22 cellular contexts compared by ENCODE assay signal in genomic region chr12:97561321-97562230, GRCh38.
DNase-seq lines count a peak whose midpoint lies in the region; ATAC-seq and TF ChIP-seq lines count a peak whose summit lies in the region.
"Had no signal": no experiment of that assay in that cellular context is flagged by ENCODE, and none has a peak within 500 bp of the region (broad histone marks: within the 10 kb centered on the region; RNA-seq: fewer than 3 reads in every experiment).

No MANE protein-coding gene starts in this region.

- no peak overlapping the region for H3K4me3 ChIP-seq in BLaER1 treated with 17β-estradiol and CSF1 and Interleukin-3, amounts not matched to agents 10 nM and 100 nM
- H3K4me3 ChIP-seq: adrenal gland, lung had no signal

- peaks cover 79% of the 10 kb centered on the region for H3K4me1 Mint-ChIP-seq in WTC11
- H3K4me1 Mint-ChIP-seq: activated CD8-positive, alpha-beta memory T cell treated with anti-CD3 and anti-CD28 coated beads, Interleukin-2, amount 10 ng/mL, durations not matched to agents 7 days and 5 days; CD8-positive, alpha-beta memory T cell; central memory CD8-positive, alpha-beta T cell; T-helper 17 cell had no signal

- peaks cover 2 to 54% (median 35%) of the 10 kb centered on the region in 10 experiments for H3K4me1 ChIP-seq in BLaER1 treated with 17β-estradiol and CSF1 and Interleukin-3, amounts not matched to agents 10 nM and 100 nM
- H3K4me1 ChIP-seq: adrenal gland had no signal

- no peak overlapping the region for H3K9ac ChIP-seq in BLaER1 treated with 17β-estradiol and CSF1 and Interleukin-3, amounts not matched to agents 10 nM and 100 nM

- CTCF ChIA-PET in WTC11 (lab: Charles Lee) = interaction anchor here (1.2 kb wide), 1 partner anchor 575 kb away, joined by 3 read pairs; no protein-coding TSS in a partner anchor

- no peak overlapping the region for H3K27ac ChIP-seq in BLaER1 treated with 17β-estradiol and CSF1 and Interleukin-3, amounts not matched to agents 10 nM and 100 nM
- H3K27ac ChIP-seq: adrenal gland had no signal

- POLR2A ChIA-PET in WTC11 (lab: Charles Lee) = interaction anchor here (0.6 to 0.7 kb wide), 2 partner anchors 942 to 1348 kb away, joined by 5 to 7 read pairs; no protein-coding TSS in a partner anchor

- H3K9me3 ChIP-seq in BLaER1 treated with 17β-estradiol and CSF1 and Interleukin-3, amounts not matched to agents 10 nM and 100 nM (replicated peaks in 1 of 11) = no peaks in the 10 kb centered on the region
- H3K9me3 ChIP-seq: adrenal gland had no signal

- H3K36me3 Mint-ChIP-seq in WTC11 = peaks cover 31% of the 10 kb centered on the region
- H3K36me3 Mint-ChIP-seq: activated CD8-positive, alpha-beta memory T cell treated with anti-CD3 and anti-CD28 coated beads, Interleukin-2, amount 10 ng/mL, durations not matched to agents 7 days and 5 days; CD8-positive, alpha-beta memory T cell; naive thymus-derived CD4-positive, alpha-beta T cell had no signal

- H3K4me3 Mint-ChIP-seq in WTC11 = peak overlapping the region; percentile 49
- H3K4me3 Mint-ChIP-seq: activated CD8-positive, alpha-beta memory T cell treated with anti-CD3 and anti-CD28 coated beads, Interleukin-2, amount 10 ng/mL, durations not matched to agents 7 days and 5 days; CD8-positive, alpha-beta memory T cell; central memory CD8-positive, alpha-beta T cell; naive thymus-derived CD4-positive, alpha-beta T cell; T-helper 17 cell had no signal

- H3K27ac Mint-ChIP-seq in WTC11 = peak overlapping the region; percentile 98
- H3K27ac Mint-ChIP-seq: activated CD8-positive, alpha-beta memory T cell treated with anti-CD3 and anti-CD28 coated beads, Interleukin-2, amount 10 ng/mL, durations not matched to agents 7 days and 5 days; CD8-positive, alpha-beta memory T cell; naive thymus-derived CD4-positive, alpha-beta T cell; T-helper 17 cell had no signal

- no peaks in the 10 kb centered on the region for H4K20me1 ChIP-seq in BLaER1 treated with 17β-estradiol and CSF1 and Interleukin-3, amounts not matched to agents 10 nM and 100 nM

- ATAC-seq in WTC11 (peak; percentile 75), Right ventricle myocardium superior (ENCODE audit: poor library complexity) (no peak), HG03565 (IDR thresholded peaks at IDR 0.05; ENCODE audit: unreplicated experiment) (no peak)
- ATAC-seq: activated CD8-positive, alpha-beta memory T cell treated with anti-CD3 and anti-CD28 coated beads, Interleukin-2, amount 10 ng/mL, durations not matched to agents 7 days and 5 days; naive thymus-derived CD4-positive, alpha-beta T cell; T-helper 17 cell had no signal

- H3K36me3 ChIP-seq in BLaER1 treated with 17β-estradiol and CSF1 and Interleukin-3, amounts not matched to agents 10 nM and 100 nM = no peaks in the 10 kb centered on the region
- H3K36me3 ChIP-seq: adrenal gland had no signal

- H3K27me3 ChIP-seq in BLaER1 treated with 17β-estradiol and CSF1 and Interleukin-3, amounts not matched to agents 10 nM and 100 nM = no peaks in the 10 kb centered on the region
- H3K27me3 ChIP-seq: adrenal gland had no signal

- H3K27me3 Mint-ChIP-seq in WTC11 (ENCODE audit: low read depth) = no peaks in the 10 kb centered on the region
- H3K27me3 Mint-ChIP-seq: activated CD8-positive, alpha-beta memory T cell treated with anti-CD3 and anti-CD28 coated beads, Interleukin-2, amount 10 ng/mL, durations not matched to agents 7 days and 5 days; central memory CD8-positive, alpha-beta T cell had no signal

- no peak for TF ChIP-seq CTCF in WTC11 (IDR thresholded peaks at IDR 0.05)

- H3K4me2 ChIP-seq in BLaER1 treated with 17β-estradiol and CSF1 and Interleukin-3, amounts not matched to agents 10 nM and 100 nM = peak overlapping the region in 7 of 11 experiments; percentile 18 to 38 (median 28); a peak in 12 of 22 replicates

- intact Hi-C loops in Right ventricle myocardium superior (cut with DNase I) = no loop called here

- DNase-seq in NCI-H1105 treated with DMSO at 0.1 percent for 48 hours (lab: John Stamatoyannopoulos, UW) (peak; percentile 87), WTC11 (ENCODE audit: low spot score) (no peak), medulla oblongata (ENCODE audit: extremely low spot score) (peak; percentile 40), globus pallidus (ENCODE audit: low spot score) (no peak), Right ventricle myocardium superior (no peak)
- DNase-seq in activated CD4-positive, alpha-beta T cell treated with anti-CD3 and anti-CD28 coated beads for 48 hours = no peak
- DNase-seq: activated CD8-positive, alpha-beta memory T cell treated with anti-CD3 and anti-CD28 coated beads, Interleukin-2, amount 10 ng/mL, durations not matched to agents 7 days and 5 days; activated effector memory CD4-positive, alpha-beta T cell treated with Interleukin-2 at 50 U/mL for 16 hours; adrenal gland; CD8-positive, alpha-beta memory T cell; EL; glutamatergic neuron; H7; IMR-90; naive thymus-derived CD4-positive, alpha-beta T cell; NCI-H345; posterior cingulate gyrus; T-helper 17 cell had no signal

- peaks cover 5% of the 10 kb centered on the region for H3K9me3 Mint-ChIP-seq in WTC11

TF ChIP-seq in WTC11, 78 proteins besides CTCF, POLR2A, EP300 and RAD21:
- TF ChIP-seq JAZF1 (CRISPR knock-in tag; IDR thresholded peaks at IDR 0.05) (no peak), IRF2 (CRISPR knock-in tag; IDR thresholded peaks at IDR 0.05; ENCODE audit: borderline replicate concordance, low read depth) (no peak), ESRRA (CRISPR knock-in tag; IDR thresholded peaks at IDR 0.05; ENCODE audit: borderline replicate concordance) (no peak), AR (CRISPR knock-in tag; IDR thresholded peaks at IDR 0.05) (no peak), ZNF263 (CRISPR knock-in tag; IDR thresholded peaks at IDR 0.05; ENCODE audit: low read depth) (no peak), NR2C2 (CRISPR knock-in tag; IDR thresholded peaks at IDR 0.05) (no peak), E2F5 (CRISPR knock-in tag; IDR thresholded peaks at IDR 0.05) (no peak), ZNF396 (CRISPR knock-in tag; IDR thresholded peaks at IDR 0.05; ENCODE audit: borderline replicate concordance) (no peak), TEAD1 (CRISPR knock-in tag; IDR thresholded peaks at IDR 0.05) (no peak), ZNF219 (CRISPR knock-in tag; IDR thresholded peaks at IDR 0.05; ENCODE audit: borderline replicate concordance) (no peak), ZNF121 (CRISPR knock-in tag; IDR thresholded peaks at IDR 0.05) (no peak)
- TF ChIP-seq, protein P1, sequence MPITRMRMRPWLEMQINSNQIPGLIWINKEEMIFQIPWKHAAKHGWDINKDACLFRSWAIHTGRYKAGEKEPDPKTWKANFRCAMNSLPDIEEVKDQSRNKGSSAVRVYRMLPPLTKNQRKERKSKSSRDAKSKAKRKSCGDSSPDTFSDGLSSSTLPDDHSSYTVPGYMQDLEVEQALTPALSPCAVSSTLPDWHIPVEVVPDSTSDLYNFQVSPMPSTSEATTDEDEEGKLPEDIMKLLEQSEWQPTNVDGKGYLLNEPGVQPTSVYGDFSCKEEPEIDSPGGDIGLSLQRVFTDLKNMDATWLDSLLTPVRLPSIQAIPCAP (CRISPR knock-in tag; IDR thresholded peaks at IDR 0.05) = no peak

Comparison
In these comparisons a context has a peak if more than half of its experiments do, and no peak if none do; other contexts are left out.
1. DNase-seq: peak in NCI-H1105 treated with DMSO at 0.1 percent for 48 hours (single experiment) and medulla oblongata (single experiment); none in WTC11 (single experiment), globus pallidus (single experiment), activated CD4-positive, alpha-beta T cell treated with anti-CD3 and anti-CD28 coated beads for 48 hours (single experiment) and Right ventricle myocardium superior (single experiment).